Comparison of ENCODE assay signal across 8 cellular contexts in the genomic region with DNA sequence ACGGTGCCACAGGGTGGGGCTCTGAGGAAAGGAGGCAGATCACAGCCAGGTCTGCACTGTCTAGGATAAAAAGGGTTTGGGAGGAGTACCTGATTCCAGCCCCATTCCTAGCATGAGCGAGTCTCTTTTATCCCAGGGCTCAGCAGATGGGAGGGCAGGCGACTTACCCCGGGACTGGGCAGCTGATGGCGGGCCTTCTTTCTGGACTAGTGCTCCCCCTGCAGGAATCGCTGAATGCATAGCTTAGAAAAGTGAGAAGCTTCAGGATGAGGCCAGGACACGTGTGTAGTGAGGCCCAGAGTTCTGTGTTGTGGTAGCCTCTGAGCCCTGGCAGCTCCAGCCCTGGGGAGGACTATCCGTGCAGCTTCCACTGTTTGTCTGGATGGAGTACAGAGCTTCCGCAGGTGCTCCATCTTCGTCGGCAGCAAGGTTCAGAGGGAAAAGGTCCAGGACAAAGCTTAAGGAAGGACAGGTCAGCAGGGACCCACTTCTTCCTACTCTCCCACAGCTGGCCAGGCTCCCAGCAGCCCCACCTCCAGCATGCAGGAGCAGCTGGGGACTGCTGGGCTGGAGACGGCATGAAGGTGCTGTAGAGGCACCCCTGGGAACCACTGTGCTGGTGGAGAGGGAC. TPM values are rescaled to one million over a fixed set of nuclear protein-coding genes. Genes with fewer than 3 reads are reported as not detected.
A peak's percentile ranks its signal among the peaks of the same experiment; 100 is the strongest.
DNase-seq lines count a peak whose midpoint lies in the region; ATAC-seq and TF ChIP-seq lines count a peak whose summit lies in the region.

No MANE protein-coding gene starts in this region.

- no peaks in the 10 kb centered on the region for H3K79me1 ChIP-seq in trophoblast cell (ENCODE audit: low read length)

- no peaks in the 10 kb centered on the region for H3K27me3 ChIP-seq in trophoblast cell (ENCODE audit: insufficient read depth, low read length)

- peak overlapping the region; percentile 36 for H4K91ac ChIP-seq in trophoblast cell (ENCODE audit: low read depth, low read length)

- no peak overlapping the region for H3K27ac ChIP-seq in trophoblast cell (ENCODE audit: low read depth, low read length)

- H3K23ac ChIP-seq in trophoblast cell (ENCODE audit: low read length): no peak overlapping the region

- H4K12ac ChIP-seq in trophoblast cell (ENCODE audit: low read depth, low read length): no peak overlapping the region

- no peak overlapping the region for H2BK5ac ChIP-seq in trophoblast cell (ENCODE audit: low read depth, low read length, poor library complexity)

- H3K36me3 ChIP-seq in trophoblast cell (ENCODE audit: control insufficient read depth in 1 of 2, insufficient read depth in 2 of 2, low read length in 2 of 2): no peaks in the 10 kb centered on the region

- no peak for ATAC-seq in HG02981 (IDR thresholded peaks at IDR 0.05; ENCODE audit: unreplicated experiment)
- no peak for ATAC-seq in GM19023 (IDR thresholded peaks at IDR 0.05; ENCODE audit: unreplicated experiment)

- H2BK12ac ChIP-seq in trophoblast cell (ENCODE audit: low read length): peak overlapping the region; percentile 62

- H2BK120ac ChIP-seq in trophoblast cell (ENCODE audit: insufficient read depth, low read length, poor library complexity): no peak overlapping the region

- H2AK5ac ChIP-seq in trophoblast cell (ENCODE audit: low read length): no peak overlapping the region

- peaks cover 0 to 8% of the 10 kb centered on the region in 2 experiments for H3K4me1 ChIP-seq in trophoblast cell (ENCODE audit: control insufficient read depth in 1 of 2, insufficient read depth in 2 of 2, low read length in 2 of 2)

- no peak overlapping the region for H3K9ac ChIP-seq in trophoblast cell (ENCODE audit: low read length)

- DNase-seq in AG09309 (ENCODE audit: low read depth) (peak; percentile 39), NCI-H226 (peak; percentile 58), germinal center (ENCODE audit: low spot score) (peak; percentile 24), trophoblast cell (peak; percentile 41 to 75)
- peak; percentile 21 to 24 for DNase-seq in activated CD4-positive, alpha-beta T cell treated with anti-CD3 and anti-CD28 coated beads, Interleukin-2, amount 50 U/mL, for 48 hours

- H3K4me2 ChIP-seq in trophoblast cell (ENCODE audit: low read length): no peak overlapping the region

- H3K4ac ChIP-seq in trophoblast cell (ENCODE audit: low read depth, low read length): no peak overlapping the region

- H4K8ac ChIP-seq in trophoblast cell (ENCODE audit: low read depth, low read length): no peak overlapping the region

- no peak overlapping the region for H2AFZ ChIP-seq in trophoblast cell (ENCODE audit: insufficient read depth, low read length, poor library complexity)

- peak; percentile 85 for TF ChIP-seq CTCF in AG09309 (IDR thresholded peaks at IDR 0.05; ENCODE audit: control insufficient read depth, insufficient read depth, low read depth, low read length, missing control alignments)
- TF ChIP-seq CTCF in GM12875 (IDR thresholded peaks at IDR 0.05; ENCODE audit: borderline replicate concordance, insufficient read depth, low read depth, low read length): peak; percentile 58; the same call in 1 of the 2 replicates

- no CpG with 5 or more reads among the region's 12 CpGs for WGBS in trophoblast cell (ENCODE audit: extremely low coverage, insufficient coverage, insufficient read length)

- peaks cover 4% of the 10 kb centered on the region for H3K9me3 ChIP-seq in trophoblast cell (ENCODE audit: insufficient read depth, low read depth, low read length)

- no peak overlapping the region for H3K14ac ChIP-seq in trophoblast cell (ENCODE audit: low read length)

- no peaks in the 10 kb centered on the region for H3K79me2 ChIP-seq in trophoblast cell (ENCODE audit: control insufficient read depth, insufficient read depth, low read length, poor library complexity)

- H3K4me3 ChIP-seq in AG09309 (ENCODE audit: control insufficient read depth, low read depth, low read length): no peak overlapping the region
- H3K4me3 ChIP-seq in GM12875 (ENCODE audit: low read depth, low read length): no peak overlapping the region
- H3K4me3 ChIP-seq in trophoblast cell (ENCODE audit: low read depth, low read length): no peak overlapping the region

- no peak overlapping the region for H3K18ac ChIP-seq in trophoblast cell (ENCODE audit: low read length)

RNA-seq across cellular contexts. Expression of a gene that starts 30.4 kb away (rescaled TPM):
- polyA plus RNA-seq in trophoblast cell (2013): 55.0 and 60.3 TPM in 2 replicates

RNA-seq across cellular contexts. Expression of a gene that starts 37.2 kb away (rescaled TPM):
- 12.3 and 14.1 TPM in 2 replicates for polyA plus RNA-seq in trophoblast cell (2013)
